ENCODE assay signal across 16 cellular contexts in the genomic region with DNA sequence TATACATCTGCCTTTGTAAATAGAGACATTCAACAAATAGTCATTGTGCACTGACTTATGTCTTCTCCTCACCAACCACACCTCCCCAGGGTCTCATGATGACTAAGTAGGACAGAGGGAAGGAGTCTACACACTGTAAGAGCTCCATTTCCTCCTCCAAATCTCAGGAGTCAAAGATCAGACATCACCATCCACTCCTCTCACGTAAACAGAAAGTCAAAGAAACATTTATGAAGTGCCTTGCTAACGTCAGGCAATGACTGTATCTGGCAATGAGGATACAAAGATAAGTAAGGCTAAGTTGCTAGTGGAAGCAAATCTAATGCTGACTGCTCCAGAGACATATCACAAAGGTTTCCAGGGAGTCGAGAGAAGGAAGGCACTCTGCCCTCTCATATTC.
DNase-seq lines count a peak whose midpoint lies in the region; ATAC-seq and TF ChIP-seq lines count a peak whose summit lies in the region.
"Had no signal": no experiment of that assay in that cellular context is flagged by ENCODE, and none has a peak within 500 bp of the region (broad histone marks: within the 10 kb centered on the region; RNA-seq: fewer than 3 reads in every experiment).

No MANE protein-coding gene starts in this region.

- CTCF ChIA-PET in activated CD4-positive, alpha-beta memory T cell treated with anti-CD3 and anti-CD28 coated beads for 36 hours (lab: Charles Lee): no interaction called here

- H3K36me3 Mint-ChIP-seq in activated CD4-positive, alpha-beta memory T cell treated with anti-CD3 and anti-CD28 coated beads for 36 hours: no peaks in the 10 kb centered on the region
- H3K36me3 Mint-ChIP-seq: stimulated activated effector memory CD8-positive, alpha-beta T cell treated with anti-CD3 and anti-CD28 coated beads, Interleukin-12 subunit alpha, Interleukin-12 subunit beta, amount 100 ng/mL, for 72 hours had no signal

- ATAC-seq in GM21786 (IDR thresholded peaks at IDR 0.05; ENCODE audit: unreplicated experiment): no peak

- H3K4me1 Mint-ChIP-seq in activated CD4-positive, alpha-beta memory T cell treated with anti-CD3 and anti-CD28 coated beads for 36 hours (ENCODE audit: low read depth): peaks cover 8% of the 10 kb centered on the region

- TF ChIP-seq POLR2A in testis (IDR thresholded peaks at IDR 0.05): no peak

- no peaks in the 10 kb centered on the region for H3K27me3 Mint-ChIP-seq in activated CD4-positive, alpha-beta memory T cell treated with anti-CD3 and anti-CD28 coated beads for 36 hours

- no peak overlapping the region for H3K4me3 ChIP-seq in mucosa of rectum (ENCODE audit: low read length in 2 of 2)
- H3K4me3 ChIP-seq in testis: no peak overlapping the region
- H3K4me3 ChIP-seq: prostate gland had no signal

- no peak overlapping the region for H3K27ac Mint-ChIP-seq in activated CD4-positive, alpha-beta memory T cell treated with anti-CD3 and anti-CD28 coated beads for 36 hours
- H3K27ac Mint-ChIP-seq: stimulated activated effector memory CD8-positive, alpha-beta T cell treated with anti-CD3 and anti-CD28 coated beads, Interleukin-12 subunit alpha, Interleukin-12 subunit beta, amount 100 ng/mL, for 72 hours had no signal

- DNase-seq in Caki2 (ENCODE audit: low read depth) (peak; percentile 17), M059J (ENCODE audit: low read depth) (peak; percentile 6), fibroblast of gingiva (ENCODE audit: low read depth) (peak; percentile 14), NCI-H748 (lab: John Stamatoyannopoulos, UW; ENCODE audit: unreplicated experiment) (no peak), testis (no peak)
- DNase-seq in activated CD4-positive, alpha-beta memory T cell treated with anti-CD3 and anti-CD28 coated beads for 36 hours: no peak
- DNase-seq: caudate nucleus; NCI-H1105; NCI-H510A treated with DMSO at 0.1 percent for 48 hours; RPMI8226; stimulated activated CD4-positive, alpha-beta T cell treated with anti-CD3 and anti-CD28 coated beads, Interleukin-2, amount 100 ng/mL, for 48 hours had no signal

- TF ChIP-seq CTCF in testis (IDR thresholded peaks at IDR 0.05): no peak

- H3K27ac ChIP-seq in mucosa of rectum (ENCODE audit: low read depth in 2 of 2, low read length in 2 of 2) (peak overlapping the region; percentile 71 to 72), testis (no peak overlapping the region)
- H3K27ac ChIP-seq: C4-2B, prostate gland had no signal

- WGBS in testis, 2 donors: 78 to 80% methylated on average over 3 of the region's 3 CpGs

- peaks cover 0 to 3% of the 10 kb centered on the region in 2 donors for H3K36me3 ChIP-seq in mucosa of rectum (ENCODE audit: control insufficient read depth in 2 of 2, insufficient read depth in 2 of 2, low read length in 2 of 2)
- H3K36me3 ChIP-seq in testis (ENCODE audit: low read depth, missing control alignments): no peaks in the 10 kb centered on the region
- H3K36me3 ChIP-seq: prostate gland had no signal

- in situ Hi-C loops in Caki2 (cut with HindIII; ENCODE audit: low pct_unique_long_range_greater_than_20kb, low sequenced_read_pairs): no loop called here

- H3K27me3 ChIP-seq in mucosa of rectum (ENCODE audit: control insufficient read depth in 2 of 2, insufficient read depth in 2 of 2, low read length in 2 of 2): no peaks in the 10 kb centered on the region
- no peaks in the 10 kb centered on the region for H3K27me3 ChIP-seq in testis

- peaks cover 12 to 35% of the 10 kb centered on the region in 2 donors for H3K4me1 ChIP-seq in mucosa of rectum (ENCODE audit: control insufficient read depth in 2 of 2, insufficient read depth in 2 of 2, low read length in 2 of 2)
- H3K4me1 ChIP-seq in testis: no peaks in the 10 kb centered on the region
- H3K4me1 ChIP-seq: prostate gland had no signal

- H3K9ac ChIP-seq in mucosa of rectum (ENCODE audit: low read depth in 1 of 2, low read length in 2 of 2): peak overlapping the region in 1 of 2 donors; percentile 8

- intact Hi-C loops in activated CD4-positive, alpha-beta memory T cell treated with anti-CD3 and anti-CD28 coated beads for 36 hours (cut with micrococcal nuclease): no loop called here
- intact Hi-C loops in testis (cut with DNase I; ENCODE audit: low total_unique reads): loop anchor here (10.0 kb wide), 1 partner anchor 88 kb away; a partner anchor contains a TSS

- H3K4me3 Mint-ChIP-seq in activated CD4-positive, alpha-beta memory T cell treated with anti-CD3 and anti-CD28 coated beads for 36 hours: no peak overlapping the region
- H3K4me3 Mint-ChIP-seq: stimulated activated effector memory CD8-positive, alpha-beta T cell treated with anti-CD3 and anti-CD28 coated beads, Interleukin-12 subunit alpha, Interleukin-12 subunit beta, amount 100 ng/mL, for 72 hours had no signal

- no peaks in the 10 kb centered on the region for H3K9me3 Mint-ChIP-seq in activated CD4-positive, alpha-beta memory T cell treated with anti-CD3 and anti-CD28 coated beads for 36 hours
- H3K9me3 Mint-ChIP-seq: stimulated activated effector memory CD8-positive, alpha-beta T cell treated with anti-CD3 and anti-CD28 coated beads, Interleukin-12 subunit alpha, Interleukin-12 subunit beta, amount 100 ng/mL, for 72 hours had no signal

- POLR2A ChIA-PET in activated CD4-positive, alpha-beta memory T cell treated with anti-CD3 and anti-CD28 coated beads for 36 hours (lab: Charles Lee): no interaction called here

- no peaks in the 10 kb centered on the region for H3K9me3 ChIP-seq in mucosa of rectum (ENCODE audit: control insufficient read depth in 2 of 2, low read length in 2 of 2)
- no peaks in the 10 kb centered on the region for H3K9me3 ChIP-seq in testis
- H3K9me3 ChIP-seq: prostate gland had no signal

Comparison
In these comparisons a context has a peak if more than half of its experiments do, and no peak if none do; other contexts are left out.
1. DNase-seq: peak in Caki2 (single experiment), M059J (single experiment) and fibroblast of gingiva (single experiment); none in activated CD4-positive, alpha-beta memory T cell treated with anti-CD3 and anti-CD28 coated beads for 36 hours (single experiment), NCI-H748 (single experiment) and testis (single experiment).
2. H3K27ac ChIP-seq: peak in mucosa of rectum (2 of 2); none in testis (0 of 2).